Comparison of ENCODE assay signal across 24 cellular contexts in the genomic region with DNA sequence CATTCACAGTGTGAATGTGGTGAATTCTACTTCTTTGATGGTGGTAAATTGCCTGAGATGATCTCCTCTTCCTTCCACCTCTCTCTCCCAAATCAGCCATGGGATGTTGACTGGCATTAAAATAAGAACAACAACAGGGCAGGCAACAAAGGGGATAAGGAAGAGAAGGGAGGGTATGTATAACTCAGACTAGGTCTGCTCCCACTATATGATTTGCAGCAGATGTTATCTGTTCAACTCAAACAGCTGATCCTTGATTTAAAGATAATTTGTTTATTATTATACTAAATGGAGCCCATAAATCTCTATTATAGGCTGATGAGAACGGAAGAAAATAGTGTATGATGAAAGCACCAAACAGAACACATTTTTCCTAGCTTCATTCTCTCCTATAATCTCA.
"Had no signal": no experiment of that assay in that cellular context is flagged by ENCODE, and none has a peak within 500 bp of the region (broad histone marks: within the 10 kb centered on the region; RNA-seq: fewer than 3 reads in every experiment).

No MANE protein-coding gene starts in this region.

- DNase-seq: activated CD4-positive, alpha-beta memory T cell treated with anti-CD3 and anti-CD28 coated beads, Interleukin-2, amount 10 ng/mL, durations not matched to agents 7 days and 5 days; activated CD4-positive, alpha-beta T cell treated with anti-CD3 and anti-CD28 coated beads for 1 hour; activated CD4-positive, alpha-beta T cell treated with anti-CD3 and anti-CD28 coated beads, Interleukin-2, amount 10 ng/mL, durations not matched to agents 7 days and 5 days; activated CD8-positive, alpha-beta memory T cell treated with anti-CD3 and anti-CD28 coated beads, Interleukin-2, amount 50 U/mL, for 48 hours; activated gamma-delta T cell treated with Interleukin-2 at 50 U/mL for 16 hours; activated naive CD4-positive, alpha-beta T cell treated with anti-CD3 and anti-CD28 coated beads, Interleukin-2, amount 50 U/mL, for 16 hours; activated T-cell treated with anti-CD3 and anti-CD28 coated beads, Interleukin-2, amount 50 U/mL, for 4 hours; amniotic stem cell; brain microvascular endothelial cell; dorsolateral prefrontal cortex; effector memory CD4-positive, alpha-beta T cell; left cardiac atrium; left ventricle myocardium superior; mucosa of descending colon; spleen; stimulated activated naive CD4-positive, alpha-beta T cell; tibial artery; upper lobe of right lung had no signal

- H3K79me2 ChIP-seq: hepatocyte had no signal

- H3K27me3 ChIP-seq: brain microvascular endothelial cell, dorsolateral prefrontal cortex, hepatocyte, right atrium auricular region, spleen, suprapubic skin, tibial artery, upper lobe of right lung had no signal

- H3K36me3 ChIP-seq: brain microvascular endothelial cell, right atrium auricular region, spleen, suprapubic skin, tibial artery, upper lobe of right lung had no signal

- H3K4me3 ChIP-seq: coronary artery, dorsolateral prefrontal cortex, hepatocyte, mucosa of descending colon, right atrium auricular region, spleen, suprapubic skin, tibial artery, upper lobe of right lung had no signal

- ATAC-seq: activated T-cell treated with anti-CD3 and anti-CD28 coated beads, Interleukin-2, amount 50 U/mL, for 4 hours; activated T-helper 17 cell treated with anti-CD3 and anti-CD28 coated beads, Interleukin-2, amount 50 U/mL, for 72 hours; mucosa of descending colon; natural killer cell treated with Interleukin-12 subunit alpha and Interleukin-12 subunit beta and Interleukin-15 and Interleukin-18, amount 100 ng/mL, for 72 hours; upper lobe of right lung had no signal

- H3K27ac ChIP-seq: brain microvascular endothelial cell, coronary artery, dorsolateral prefrontal cortex, hepatocyte, right atrium auricular region, spleen, suprapubic skin, tibial artery, upper lobe of right lung had no signal

- H3K4me2 ChIP-seq: hepatocyte had no signal

- H3K4me1 ChIP-seq: right atrium auricular region, spleen, suprapubic skin, tibial artery, upper lobe of right lung had no signal

- H2AFZ ChIP-seq: hepatocyte had no signal

- H3K9me3 ChIP-seq: mucosa of descending colon, right atrium auricular region, spleen, suprapubic skin, tibial artery, upper lobe of right lung had no signal
